1 cellular context compared by ENCODE assay signal in genomic region chr12:92332552-92332951, GRCh38.
TF ChIP-seq lines count a peak whose summit lies in the region.

No MANE protein-coding gene starts in this region.

TF ChIP-seq in GM23338, 12 proteins besides CTCF, POLR2A, EP300 and RAD21:
- TF ChIP-seq ZNF462 (CRISPR knock-in tag; IDR thresholded peaks at IDR 0.05) (no peak), STAT1 (IDR thresholded peaks at IDR 0.05; ENCODE audit: unreplicated experiment) (no peak), ZNF331 (CRISPR knock-in tag; IDR thresholded peaks at IDR 0.05; ENCODE audit: low read depth) (no peak), ETS1 (IDR thresholded peaks at IDR 0.05) (no peak), EZH2phosphoT487 (IDR thresholded peaks at IDR 0.05; ENCODE audit: unreplicated experiment) (no peak), POLR2AphosphoS5 (IDR thresholded peaks at IDR 0.05; ENCODE audit: low read depth) (no peak), REST (IDR thresholded peaks at IDR 0.05; ENCODE audit: unreplicated experiment) (no peak), NANOG (IDR thresholded peaks at IDR 0.05; ENCODE audit: borderline replicate concordance) (no peak), ZNF114 (CRISPR knock-in tag; IDR thresholded peaks at IDR 0.05) (no peak), EZH2 (IDR thresholded peaks at IDR 0.05; ENCODE audit: low read depth, unreplicated experiment) (no peak)
